ENCODE assay signal across 21 cellular contexts in genomic region chr14:32985881-32986280, GRCh38. TPM values are rescaled to one million over a fixed set of nuclear protein-coding genes. Genes with fewer than 3 reads are reported as not detected.
DNase-seq lines count a peak whose midpoint lies in the region; ATAC-seq and TF ChIP-seq lines count a peak whose summit lies in the region.
"Had no signal": no experiment of that assay in that cellular context is flagged by ENCODE, and none has a peak within 500 bp of the region (broad histone marks: within the 10 kb centered on the region; RNA-seq: fewer than 3 reads in every experiment).

No MANE protein-coding gene starts in this region.

- H3K36me3 ChIP-seq in muscle layer of duodenum (ENCODE audit: control insufficient read depth in 1 of 2, insufficient read depth in 2 of 2, low read length in 2 of 2) (no peaks in the 10 kb centered on the region), testis (ENCODE audit: low read depth, missing control alignments) (no peaks in the 10 kb centered on the region)
- H3K36me3 ChIP-seq: ascending aorta, prostate gland had no signal

- 58 to 69% methylated on average over 4 to 7 of the region's 7 CpGs for WGBS in testis, 2 donors

- H3K27ac ChIP-seq in cingulate gyrus (ENCODE audit: low read depth, low read length), result peak overlapping the region; percentile 96
- peak overlapping the region; percentile 25 for H3K27ac ChIP-seq in muscle layer of duodenum (ENCODE audit: low read length)
- H3K27ac ChIP-seq in testis, result no peak overlapping the region
- H3K27ac ChIP-seq: 22Rv1, ascending aorta, prostate gland had no signal

- no peaks in the 10 kb centered on the region for H3K9me3 ChIP-seq in muscle layer of duodenum (ENCODE audit: control insufficient read depth in 1 of 2, low read length in 2 of 2)
- H3K9me3 ChIP-seq in testis, result no peaks in the 10 kb centered on the region
- H3K9me3 ChIP-seq: ascending aorta, prostate gland had no signal

- ATAC-seq in activated CD8-positive, alpha-beta T cell treated with anti-CD3 and anti-CD28 coated beads, Interleukin-2, amount 10 ng/mL, durations not matched to agents 7 days and 5 days, result no peak
- no peak for ATAC-seq in HG03175 (IDR thresholded peaks at IDR 0.05; ENCODE audit: unreplicated experiment)
- ATAC-seq: activated T-helper 17 cell treated with anti-CD3 and anti-CD28 coated beads, Interleukin-2, amount 50 U/mL, for 72 hours; GM12878 had no signal

- no peaks in the 10 kb centered on the region for H3K4me1 ChIP-seq in muscle layer of duodenum (ENCODE audit: control insufficient read depth in 1 of 2, insufficient read depth in 2 of 2, low read length in 2 of 2)
- no peaks in the 10 kb centered on the region for H3K4me1 ChIP-seq in testis
- H3K4me1 ChIP-seq: ascending aorta, prostate gland had no signal

- no peak overlapping the region for H3K27ac Mint-ChIP-seq in activated CD8-positive, alpha-beta T cell treated with anti-CD3 and anti-CD28 coated beads, Interleukin-2, amount 10 ng/mL, durations not matched to agents 7 days and 5 days
- H3K27ac Mint-ChIP-seq: activated T-helper 17 cell treated with anti-CD3 and anti-CD28 coated beads, Interleukin-2, amount 50 U/mL, for 72 hours; CD4-positive, CD25-positive, alpha-beta regulatory T cell had no signal

- H3K27me3 ChIP-seq in muscle layer of duodenum (ENCODE audit: low read depth, low read length) (no peaks in the 10 kb centered on the region), testis (no peaks in the 10 kb centered on the region)
- H3K27me3 ChIP-seq: ascending aorta had no signal

- no peaks in the 10 kb centered on the region for H3K36me3 Mint-ChIP-seq in activated CD8-positive, alpha-beta T cell treated with anti-CD3 and anti-CD28 coated beads, Interleukin-2, amount 10 ng/mL, durations not matched to agents 7 days and 5 days (ENCODE audit: low read depth)
- H3K36me3 Mint-ChIP-seq: CD4-positive, CD25-positive, alpha-beta regulatory T cell had no signal

- intact Hi-C loops in testis (cut with DNase I; ENCODE audit: low total_unique reads), result no loop called here

- H3K4me3 ChIP-seq in muscle layer of duodenum (ENCODE audit: low read depth in 1 of 2, low read length in 2 of 2) (peak overlapping the region in 1 of 2 donors; percentile 12), testis (no peak overlapping the region)
- H3K4me3 ChIP-seq: ascending aorta, GM12878, prostate gland had no signal

- no peaks in the 10 kb centered on the region for H3K27me3 Mint-ChIP-seq in activated CD8-positive, alpha-beta T cell treated with anti-CD3 and anti-CD28 coated beads, Interleukin-2, amount 10 ng/mL, durations not matched to agents 7 days and 5 days (ENCODE audit: low read depth)

- CTCF ChIA-PET in activated CD8-positive, alpha-beta T cell treated with anti-CD3 and anti-CD28 coated beads, Interleukin-2, amount 10 ng/mL, durations not matched to agents 7 days and 5 days (lab: Charles Lee), result no interaction called here

- no peak for TF ChIP-seq CTCF in testis (IDR thresholded peaks at IDR 0.05)

- no peaks in the 10 kb centered on the region for H3K9me3 Mint-ChIP-seq in activated CD8-positive, alpha-beta T cell treated with anti-CD3 and anti-CD28 coated beads, Interleukin-2, amount 10 ng/mL, durations not matched to agents 7 days and 5 days (ENCODE audit: insufficient read depth)
- H3K9me3 Mint-ChIP-seq: activated T-helper 17 cell treated with anti-CD3 and anti-CD28 coated beads, Interleukin-2, amount 50 U/mL, for 72 hours had no signal

- POLR2A ChIA-PET in activated CD8-positive, alpha-beta T cell treated with anti-CD3 and anti-CD28 coated beads, Interleukin-2, amount 10 ng/mL, durations not matched to agents 7 days and 5 days (lab: Charles Lee), result no interaction called here

- H3K4me1 Mint-ChIP-seq in activated CD8-positive, alpha-beta T cell treated with anti-CD3 and anti-CD28 coated beads, Interleukin-2, amount 10 ng/mL, durations not matched to agents 7 days and 5 days (ENCODE audit: low read depth), result no peaks in the 10 kb centered on the region
- H3K4me1 Mint-ChIP-seq: activated T-helper 17 cell treated with anti-CD3 and anti-CD28 coated beads, Interleukin-2, amount 50 U/mL, for 72 hours; CD4-positive, CD25-positive, alpha-beta regulatory T cell had no signal

- DNase-seq in NCI-H2227 (lab: John Stamatoyannopoulos, UW; ENCODE audit: unreplicated experiment), result peak; percentile 44
- DNase-seq in NCI-H2227 treated with DMSO at 0.1 percent for 48 hours (lab: John Stamatoyannopoulos, UW), result no peak
- DNase-seq in testis, result peak; percentile 48
- DNase-seq in activated CD8-positive, alpha-beta T cell treated with anti-CD3 and anti-CD28 coated beads, Interleukin-2, amount 10 ng/mL, durations not matched to agents 7 days and 5 days, result no peak
- no peak for DNase-seq in NCI-H146 treated with DMSO at 0.1 percent for 48 hours (lab: John Stamatoyannopoulos, UW; ENCODE audit: unreplicated experiment)
- DNase-seq: activated CD4-positive, alpha-beta T cell treated with anti-CD3 and anti-CD28 coated beads, Interleukin-2, amount 50 U/mL, for 4 hours; CD4-positive, CD25-positive, alpha-beta regulatory T cell; effector CD4-positive, alpha-beta T cell; NCI-H1694 treated with DMSO at 0.1 percent for 48 hours; NCI-H774; stimulated activated CD8-positive, alpha-beta memory T cell treated with anti-CD3 and anti-CD28 coated beads, Interleukin-4, amount 100 ng/mL, for 48 hours; trophoblast cell had no signal

- no peak for TF ChIP-seq POLR2A in testis (IDR thresholded peaks at IDR 0.05)

- no peak overlapping the region for H3K4me3 Mint-ChIP-seq in activated CD8-positive, alpha-beta T cell treated with anti-CD3 and anti-CD28 coated beads, Interleukin-2, amount 10 ng/mL, durations not matched to agents 7 days and 5 days
- H3K4me3 Mint-ChIP-seq: activated T-helper 17 cell treated with anti-CD3 and anti-CD28 coated beads, Interleukin-2, amount 50 U/mL, for 72 hours; CD4-positive, CD25-positive, alpha-beta regulatory T cell had no signal

RNA-seq across cellular contexts. Expression of gene NPAS3, which starts 47.2 kb away (rescaled TPM):
- total RNA-seq in testis, result 1 to 10 TPM; 1.1 to 3.7 TPM
- 1.8 TPM for polyA plus RNA-seq in testis (ENCODE audit: insufficient read depth, low read depth, low replicate concordance)
- not detected for total RNA-seq in activated CD8-positive, alpha-beta T cell treated with anti-CD3 and anti-CD28 coated beads, Interleukin-2, amount 10 ng/mL, durations not matched to agents 7 days and 5 days
- total RNA-seq: activated T-helper 17 cell treated with anti-CD3 and anti-CD28 coated beads, Interleukin-2, amount 50 U/mL, for 72 hours; ascending aorta; CD4-positive, CD25-positive, alpha-beta regulatory T cell; mononuclear cell had no signal
- polyA plus RNA-seq: CD4-positive, CD25-positive, alpha-beta regulatory T cell had no signal

Comparison
In these comparisons a context has a peak if more than half of its experiments do, and no peak if none do; other contexts are left out.
1. DNase-seq: peak in NCI-H2227 (single experiment) and testis (single experiment); none in NCI-H2227 treated with DMSO at 0.1 percent for 48 hours (single experiment), activated CD8-positive, alpha-beta T cell treated with anti-CD3 and anti-CD28 coated beads, Interleukin-2, amount 10 ng/mL, durations not matched to agents 7 days and 5 days (single experiment) and NCI-H146 treated with DMSO at 0.1 percent for 48 hours (single experiment).
2. H3K27ac ChIP-seq: peak in cingulate gyrus (single experiment) and muscle layer of duodenum (single experiment); none in testis (0 of 2).